ENCODE assay signal across 26 cellular contexts in the genomic region with DNA sequence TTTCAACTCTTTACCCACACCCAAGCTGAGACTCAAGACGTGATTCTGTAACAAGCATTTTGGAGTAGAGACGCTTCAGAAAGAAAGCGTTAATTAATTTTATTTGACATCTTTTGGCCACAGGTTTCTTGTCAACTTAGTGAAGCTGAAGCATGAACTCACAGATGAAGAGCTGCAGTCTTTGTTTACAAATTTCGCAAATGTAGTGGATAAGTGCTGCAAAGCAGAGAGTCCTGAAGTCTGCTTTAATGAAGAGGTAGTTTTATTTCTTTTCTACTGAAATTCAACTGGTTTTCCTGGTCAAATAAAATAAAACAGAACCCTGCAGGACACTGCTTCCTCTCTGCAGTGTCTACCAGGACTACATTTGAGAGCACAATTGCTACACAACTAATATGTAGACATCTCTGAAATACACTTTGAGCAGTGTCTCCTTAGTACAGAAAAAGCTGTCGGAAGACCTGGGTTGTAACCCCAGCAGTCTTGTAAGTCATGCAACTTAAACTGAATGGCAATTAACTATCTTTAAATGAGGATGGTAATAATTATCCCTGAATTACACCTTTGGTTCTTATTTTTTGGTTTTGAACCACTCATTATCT. TPM values are rescaled to one million over a fixed set of nuclear protein-coding genes. Genes with fewer than 3 reads are reported as not detected.
DNase-seq lines count a peak whose midpoint lies in the region; ATAC-seq and TF ChIP-seq lines count a peak whose summit lies in the region.
"Had no signal": no experiment of that assay in that cellular context is flagged by ENCODE, and none has a peak within 500 bp of the region (broad histone marks: within the 10 kb centered on the region; RNA-seq: fewer than 3 reads in every experiment).

No MANE protein-coding gene starts in this region.

- no peak overlapping the region for H3K27ac Mint-ChIP-seq in activated CD4-positive, alpha-beta T cell treated with anti-CD3 and anti-CD28 coated beads, Interleukin-2, amount 10 ng/mL, durations not matched to agents 7 days and 5 days
- H3K27ac Mint-ChIP-seq: CD4-positive, CD25-positive, alpha-beta regulatory T cell had no signal

- POLR2A ChIA-PET in activated CD4-positive, alpha-beta T cell treated with anti-CD3 and anti-CD28 coated beads, Interleukin-2, amount 10 ng/mL, durations not matched to agents 7 days and 5 days (lab: Charles Lee), result no interaction called here

- CTCF ChIA-PET in activated CD4-positive, alpha-beta T cell treated with anti-CD3 and anti-CD28 coated beads, Interleukin-2, amount 10 ng/mL, durations not matched to agents 7 days and 5 days (lab: Charles Lee), result no interaction called here

- intact Hi-C loops in right lobe of liver (cut with DNase I), result no loop called here

- peak overlapping the region; percentile 22; the same call in 1 of the 2 replicates for H2AFZ ChIP-seq in Loucy (ENCODE audit: low read length)

- no peaks in the 10 kb centered on the region for H3K27me3 Mint-ChIP-seq in activated CD4-positive, alpha-beta T cell treated with anti-CD3 and anti-CD28 coated beads, Interleukin-2, amount 10 ng/mL, durations not matched to agents 7 days and 5 days
- H3K27me3 Mint-ChIP-seq: CD4-positive, CD25-positive, alpha-beta regulatory T cell had no signal

- H3K9me3 ChIP-seq in Loucy (ENCODE audit: insufficient read depth, low read depth, low read length) (no peaks in the 10 kb centered on the region), right lobe of liver (no peaks in the 10 kb centered on the region)
- H3K9me3 ChIP-seq: SJSA1 had no signal

- H3K4me3 ChIP-seq in Loucy (ENCODE audit: low read length, poor library complexity, severe bottlenecking), result no peak overlapping the region
- no peak overlapping the region for H3K4me3 ChIP-seq in fibroblast of villous mesenchyme (ENCODE audit: low read depth, low read length)
- H3K4me3 ChIP-seq in right lobe of liver, result no peak overlapping the region
- H3K4me3 ChIP-seq: GM23248, SJSA1 had no signal

- H3K4me2 ChIP-seq in Loucy (ENCODE audit: low read depth, low read length, poor library complexity, severe bottlenecking), result no peak overlapping the region

- TF ChIP-seq POLR2A in right lobe of liver (IDR thresholded peaks at IDR 0.05), result no peak

- H3K27me3 ChIP-seq in Loucy (ENCODE audit: insufficient read depth, low read length, poor library complexity, severe bottlenecking) (no peaks in the 10 kb centered on the region), right lobe of liver (no peaks in the 10 kb centered on the region)
- H3K27me3 ChIP-seq: SJSA1 had no signal

- DNase-seq in fibroblast of villous mesenchyme (ENCODE audit: low read depth) (peak; percentile 17), right lobe of liver (no peak), HUDEP-2 (lab: John Stamatoyannopoulos, UW; ENCODE audit: unreplicated experiment in 76 of 76) (no peak)
- no peak for DNase-seq in activated CD4-positive, alpha-beta T cell treated with anti-CD3 and anti-CD28 coated beads, Interleukin-2, amount 10 ng/mL, durations not matched to agents 7 days and 5 days
- DNase-seq in stimulated activated CD4-positive, alpha-beta T cell treated with anti-CD3 and anti-CD28 coated beads, Interleukin-15, amount 100 ng/mL, for 24 hours, result no peak
- DNase-seq: CD4-positive, CD25-positive, alpha-beta regulatory T cell; COR-L47; DMS 273 treated with DMSO at 0.1 percent for 48 hours; GM23248; MM.1S; NCI-H1048; NCI-H1417 treated with DMSO at 0.1 percent for 48 hours; NCI-H187; NCI-H2107; NCI-H2227 treated with DMSO at 0.1 percent for 48 hours; NCI-H524; NCI-H82; T-helper 1 cell had no signal

- H4K20me1 ChIP-seq in Loucy (ENCODE audit: insufficient read depth, low read length, poor library complexity, severe bottlenecking), result no peaks in the 10 kb centered on the region

- ATAC-seq in right lobe of liver, result peak; percentile 48 to 65 (median 56)
- ATAC-seq in HG03139 (IDR thresholded peaks at IDR 0.05; ENCODE audit: unreplicated experiment), result no peak
- ATAC-seq: HCT116, Right ventricle myocardium inferior had no signal

- TF ChIP-seq CTCF in Loucy (conservative IDR thresholded peaks at IDR 0.05; ENCODE audit: low read length), result no peak
- no peak for TF ChIP-seq CTCF in fibroblast of villous mesenchyme (IDR thresholded peaks at IDR 0.05; ENCODE audit: insufficient read depth, low read depth, low read length)
- no peak for TF ChIP-seq CTCF in right lobe of liver (IDR thresholded peaks at IDR 0.05)

- no peak overlapping the region for H3K9ac ChIP-seq in Loucy (ENCODE audit: low read depth, low read length, poor library complexity, severe bottlenecking)
- H3K9ac ChIP-seq: GM23248 had no signal

- H3K9me3 Mint-ChIP-seq in activated CD4-positive, alpha-beta T cell treated with anti-CD3 and anti-CD28 coated beads, Interleukin-2, amount 10 ng/mL, durations not matched to agents 7 days and 5 days, result no peaks in the 10 kb centered on the region

- H3K36me3 ChIP-seq in Loucy (ENCODE audit: insufficient read depth, low read length) (no peaks in the 10 kb centered on the region), right lobe of liver (peaks cover 0 to 64% (median 26%) of the 10 kb centered on the region in 4 donors)
- H3K36me3 ChIP-seq: SJSA1 had no signal

- no peaks in the 10 kb centered on the region for H3K4me1 Mint-ChIP-seq in activated CD4-positive, alpha-beta T cell treated with anti-CD3 and anti-CD28 coated beads, Interleukin-2, amount 10 ng/mL, durations not matched to agents 7 days and 5 days

- H3K9me2 ChIP-seq in Loucy (replicated peaks; ENCODE audit: low read depth, low read length), result no peaks in the 10 kb centered on the region

- H3K4me3 Mint-ChIP-seq in activated CD4-positive, alpha-beta T cell treated with anti-CD3 and anti-CD28 coated beads, Interleukin-2, amount 10 ng/mL, durations not matched to agents 7 days and 5 days, result no peak overlapping the region
- H3K4me3 Mint-ChIP-seq: CD4-positive, CD25-positive, alpha-beta regulatory T cell had no signal

- H3F3A ChIP-seq in Loucy (ENCODE audit: low read depth), result no peaks in the 10 kb centered on the region

- H3K4me1 ChIP-seq in Loucy (ENCODE audit: insufficient read depth, low read length, poor library complexity, severe bottlenecking), result peaks cover 9% of the 10 kb centered on the region
- H3K4me1 ChIP-seq in right lobe of liver, result peaks cover 0 to 69% (median 29%) of the 10 kb centered on the region in 4 donors
- H3K4me1 ChIP-seq: SJSA1 had no signal

- WGBS in right lobe of liver (ENCODE audit: insufficient coverage, low coverage, low lambda C conversion rate, missing lambda C conversion rate), result 50% methylated on average over 5 of the region's 5 CpGs

- H3K27ac ChIP-seq in right lobe of liver, result peak overlapping the region; percentile 11 to 49 (median 47)
- H3K27ac ChIP-seq: GM23248, SJSA1 had no signal

- no peaks in the 10 kb centered on the region for H3K36me3 Mint-ChIP-seq in activated CD4-positive, alpha-beta T cell treated with anti-CD3 and anti-CD28 coated beads, Interleukin-2, amount 10 ng/mL, durations not matched to agents 7 days and 5 days (ENCODE audit: low read depth)
- H3K36me3 Mint-ChIP-seq: CD4-positive, CD25-positive, alpha-beta regulatory T cell had no signal

- no peaks in the 10 kb centered on the region for H3K79me2 ChIP-seq in Loucy (ENCODE audit: insufficient read depth, low read length)

RNA-seq across cellular contexts. Expression of a gene that starts 20.2 kb away (rescaled TPM):
- not detected in 2 replicates for total RNA-seq in fibroblast of villous mesenchyme
- 100 to 1,000 TPM; 129 to 320 (median 169) TPM for total RNA-seq in right lobe of liver
- not detected for total RNA-seq in activated CD4-positive, alpha-beta T cell treated with anti-CD3 and anti-CD28 coated beads, Interleukin-2, amount 10 ng/mL, durations not matched to agents 7 days and 5 days
- total RNA-seq: A673; CD4-positive, CD25-positive, alpha-beta regulatory T cell; G401; GM23248; LHCN-M2; Right ventricle myocardium inferior; SJSA1 had no signal

Comparison
In these comparisons a context has a peak if more than half of its experiments do, and no peak if none do; other contexts are left out.
1. RNA of a gene that starts 20.2 kb away (total RNA-seq): 129 to 320 TPM in right lobe of liver; not detected in fibroblast of villous mesenchyme and not detected in activated CD4-positive, alpha-beta T cell treated with anti-CD3 and anti-CD28 coated beads, Interleukin-2, amount 10 ng/mL, durations not matched to agents 7 days and 5 days; every median in the first group is over 100 times any median in the second.